Comparison of ENCODE assay signal across 12 cellular contexts in genomic region chr12:13472690-13473089, GRCh38.
DNase-seq lines count a peak whose midpoint lies in the region; ATAC-seq, FAIRE-seq and TF ChIP-seq lines count a peak whose summit lies in the region.
"Had no signal": no experiment of that assay in that cellular context is flagged by ENCODE, and none has a peak within 500 bp of the region (broad histone marks: within the 10 kb centered on the region; RNA-seq: fewer than 3 reads in every experiment).

No MANE protein-coding gene starts in this region.

- no peak for TF ChIP-seq CTCF in brain microvascular endothelial cell (IDR thresholded peaks at IDR 0.05; ENCODE audit: low read depth, low read length, missing control alignments)

- peak; percentile 89 for FAIRE-seq in GM12892 (lab: Jason Lieb, UNC)

- no peaks in the 10 kb centered on the region for H3K27me3 ChIP-seq in brain microvascular endothelial cell (replicated peaks)

- no peak overlapping the region for H3K27ac ChIP-seq in brain microvascular endothelial cell

- no peak for TF ChIP-seq POLR2A in GM12892 (IDR thresholded peaks at IDR 0.05; ENCODE audit: low read depth, low read length)

- H3K36me3 ChIP-seq in brain microvascular endothelial cell (replicated peaks), result no peaks in the 10 kb centered on the region

- DNase-seq in GM12892 (ENCODE audit: insufficient read length), result no peak
- DNase-seq in brain microvascular endothelial cell, result peak; percentile 34
- DNase-seq in activated gamma-delta T cell (lab: John Stamatoyannopoulos, UW), result no peak
- no peak for DNase-seq in SHP77 treated with DMSO at 0.1 percent for 48 hours (lab: John Stamatoyannopoulos, UW)
- DNase-seq in DMS114 treated with DMSO at 0.1 percent for 48 hours (lab: John Stamatoyannopoulos, UW; ENCODE audit: unreplicated experiment), result no peak
- no peak for DNase-seq in activated CD8-positive, alpha-beta memory T cell treated with anti-CD3 and anti-CD28 coated beads, Interleukin-2, amount 50 U/mL, for 4 hours
- DNase-seq: CD8-positive, alpha-beta T cell; left colon; stimulated activated CD4-positive, alpha-beta T cell treated with anti-CD3 and anti-CD28 coated beads, Interleukin-15, amount 100 ng/mL, for 24 hours had no signal

- in situ Hi-C loops in brain microvascular endothelial cell (cut with HindIII; ENCODE audit: low pct_ligation_motif_present, low sequenced_read_pairs), result no loop called here

- peak; percentile 97 for ATAC-seq in GM21367 (IDR thresholded peaks at IDR 0.05; ENCODE audit: unreplicated experiment)
- peak; percentile 97 for ATAC-seq in HG03103 (IDR thresholded peaks at IDR 0.05; ENCODE audit: low read depth, unreplicated experiment)
- ATAC-seq: CD8-positive, alpha-beta T cell; left colon; Panc1 had no signal

- no peak overlapping the region for H3K4me3 ChIP-seq in brain microvascular endothelial cell (ENCODE audit: low read depth, low read length)
